In genomic region chr3:141114816-141115458, GRCh38 we compare ENCODE assay signal across 10 cellular contexts.
A peak's percentile ranks its signal among the peaks of the same experiment; 100 is the strongest.
DNase-seq lines count a peak whose midpoint lies in the region; ATAC-seq and TF ChIP-seq lines count a peak whose summit lies in the region.
"Had no signal": no experiment of that assay in that cellular context is flagged by ENCODE, and none has a peak within 500 bp of the region (broad histone marks: within the 10 kb centered on the region; RNA-seq: fewer than 3 reads in every experiment).

No MANE protein-coding gene starts in this region.

- H3K27ac Mint-ChIP-seq in chondrocyte (ENCODE audit: unreplicated experiment) = no peak overlapping the region
- peak overlapping the region; percentile 9 for H3K27ac Mint-ChIP-seq in mesothelial cell of epicardium
- H3K27ac Mint-ChIP-seq: IgD-negative memory B cell had no signal

- no peak overlapping the region for H3K4me3 Mint-ChIP-seq in chondrocyte (ENCODE audit: unreplicated experiment)
- H3K4me3 Mint-ChIP-seq in mesothelial cell of epicardium = no peak overlapping the region
- H3K4me3 Mint-ChIP-seq: IgD-negative memory B cell had no signal

- H3K4me1 Mint-ChIP-seq in chondrocyte (ENCODE audit: low read depth) (peaks cover 8% of the 10 kb centered on the region), mesothelial cell of epicardium (peaks cover 7% of the 10 kb centered on the region)
- H3K4me1 Mint-ChIP-seq: IgD-negative memory B cell had no signal

- ATAC-seq in left colon (no peak), HG03045 (IDR thresholded peaks at IDR 0.05; ENCODE audit: unreplicated experiment) (no peak)

- H3K27me3 Mint-ChIP-seq in chondrocyte (ENCODE audit: low read depth) (no peaks in the 10 kb centered on the region), mesothelial cell of epicardium (ENCODE audit: low read depth) (no peaks in the 10 kb centered on the region)

- TF ChIP-seq CTCF in AG10803 (conservative IDR thresholded peaks at IDR 0.05; ENCODE audit: low read length) (peak; percentile 34), chondrocyte (IDR thresholded peaks at IDR 0.05) (peak; percentile 63), mesothelial cell of epicardium (IDR thresholded peaks at IDR 0.05; ENCODE audit: unreplicated experiment) (peak; percentile 72)

- DNase-seq in AG10803 (ENCODE audit: low read depth) = no peak
- DNase-seq in HuH-7.5 (ENCODE audit: low spot score) = peak; percentile 40
- DNase-seq in chondrocyte (ENCODE audit: low spot score) = no peak
- DNase-seq in mesothelial cell of epicardium (ENCODE audit: low spot score in 2 of 2, unreplicated experiment in 2 of 2) = no peak
- no peak for DNase-seq in NCI-H2029 treated with DMSO at 0.1 percent for 48 hours (lab: John Stamatoyannopoulos, UW)
- DNase-seq in left colon = no peak
- DNase-seq in stimulated activated CD4-positive, alpha-beta T cell treated with anti-CD3 and anti-CD28 coated beads, Interleukin-4, amount 100 ng/mL, for 24 hours = no peak
- DNase-seq: upper lobe of left lung had no signal

- no peak overlapping the region for H3K4me3 ChIP-seq in AG10803 (ENCODE audit: low read length)
- H3K4me3 ChIP-seq: upper lobe of left lung had no signal

- H3K9me3 Mint-ChIP-seq in chondrocyte (ENCODE audit: low read depth) = peaks cover 7% of the 10 kb centered on the region
- peaks cover 31% of the 10 kb centered on the region for H3K9me3 Mint-ChIP-seq in mesothelial cell of epicardium

- H3K36me3 Mint-ChIP-seq in chondrocyte (ENCODE audit: low read depth) (peaks cover 4% of the 10 kb centered on the region), mesothelial cell of epicardium (peaks cover 13% of the 10 kb centered on the region)
- H3K36me3 Mint-ChIP-seq: IgD-negative memory B cell had no signal

- intact Hi-C loops in left colon (cut with DNase I, micrococcal nuclease) = no loop called here
